ENCODE assay signal across 1 cellular context in the genomic region with DNA sequence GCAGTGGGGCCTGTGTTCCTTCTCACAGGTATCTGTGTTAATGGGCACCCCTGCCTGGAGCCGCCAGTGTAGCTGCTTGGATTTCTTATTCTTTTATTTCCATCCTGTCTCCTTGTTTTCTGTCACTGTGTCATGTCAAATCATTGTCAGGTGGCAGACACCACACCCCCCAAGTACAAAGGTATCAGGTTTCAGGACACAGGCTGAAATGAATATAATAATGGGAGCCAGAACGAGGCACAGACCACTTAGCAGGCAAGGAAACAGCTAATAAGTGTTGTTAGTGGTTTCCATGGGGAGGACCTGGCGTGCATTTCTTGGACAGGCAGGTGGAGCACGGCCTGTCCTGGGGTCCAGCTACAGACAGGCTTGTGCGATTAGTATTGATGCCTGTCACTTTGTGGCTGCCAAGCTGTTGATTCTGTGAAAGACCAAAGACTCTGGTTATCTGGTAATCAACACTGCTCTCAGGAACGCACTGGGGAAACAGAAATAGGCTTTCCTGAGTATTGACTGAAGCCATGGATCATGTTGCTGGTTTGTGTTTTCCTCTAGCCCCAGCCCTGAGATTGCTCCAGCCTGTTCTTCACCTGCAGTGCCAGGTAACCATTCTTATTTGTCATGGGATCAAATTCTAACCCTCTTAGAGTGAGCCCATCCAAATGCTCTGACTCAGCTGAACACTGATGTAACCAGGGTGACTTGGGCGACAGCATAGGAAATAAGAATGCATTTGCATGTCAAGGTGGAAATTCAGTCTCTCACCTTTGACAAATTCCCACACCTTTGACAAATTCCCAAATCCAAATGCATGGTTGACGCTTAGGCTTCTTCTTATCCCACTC.
TF ChIP-seq lines count a peak whose summit lies in the region.

No MANE protein-coding gene starts in this region.

TF ChIP-seq in IMR-90, 13 proteins besides CTCF, POLR2A, EP300 and RAD21 (continued from another document):
- TF ChIP-seq BHLHE40 (IDR thresholded peaks at IDR 0.05; ENCODE audit: low read depth, low read length) (no peak), RCOR1 (IDR thresholded peaks at IDR 0.05; ENCODE audit: insufficient replicate concordance, low read length) (no peak), NFE2L2 (IDR thresholded peaks at IDR 0.05; ENCODE audit: low read depth, low read length) (no peak), FOS (IDR thresholded peaks at IDR 0.05; ENCODE audit: low read depth, low read length) (no peak)
